ENCODE assay signal across 2 cellular contexts in the genomic region with DNA sequence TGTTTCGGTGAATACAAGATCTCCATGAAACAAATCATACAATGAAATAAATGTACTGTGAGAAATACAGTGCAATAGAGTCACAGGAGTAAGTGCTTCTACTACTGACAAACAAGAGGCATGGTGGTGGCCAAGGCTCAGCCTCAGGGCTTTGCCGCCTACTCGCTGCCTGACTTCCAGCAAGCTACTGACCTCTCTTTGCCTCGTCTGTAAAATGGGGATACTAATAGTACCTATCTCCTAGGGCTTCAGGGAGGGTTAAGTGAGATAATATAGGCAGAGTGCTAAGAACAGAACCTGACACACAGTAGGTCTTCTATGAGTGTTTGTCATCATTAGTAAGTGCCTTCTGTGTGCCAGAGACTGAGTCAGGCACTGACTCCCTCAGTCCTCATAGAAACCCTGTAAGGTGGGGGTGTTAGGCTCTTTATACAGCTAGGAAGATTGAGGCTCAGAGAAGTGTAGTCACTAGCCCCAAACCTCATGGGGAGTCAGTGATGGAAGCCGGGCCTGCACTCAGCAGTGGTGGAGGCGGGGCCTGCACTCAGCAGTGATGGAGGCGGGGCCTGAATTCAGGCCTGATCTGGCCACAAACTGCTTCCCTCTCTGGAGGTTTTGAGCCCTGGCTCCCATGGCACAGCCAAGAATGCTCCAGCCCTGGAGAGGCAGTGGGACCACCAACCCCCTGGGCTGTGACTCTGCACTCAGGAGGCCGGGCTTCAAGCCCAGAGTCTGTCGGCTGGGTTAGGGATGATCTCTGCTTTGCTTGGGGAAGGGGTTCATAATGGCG.
TF ChIP-seq lines count a peak whose summit lies in the region.

No MANE protein-coding gene starts in this region.

TF ChIP-seq in IMR-90, 13 proteins besides CTCF, POLR2A, EP300 and RAD21:
- TF ChIP-seq SMC3 (IDR thresholded peaks at IDR 0.05; ENCODE audit: low read depth, low read length), result no peak
- no peak for TF ChIP-seq MAFK (IDR thresholded peaks at IDR 0.05; ENCODE audit: low read depth, low read length)
- no peak for TF ChIP-seq RFX5 (IDR thresholded peaks at IDR 0.05; ENCODE audit: low read depth, low read length)
- no peak for TF ChIP-seq NFE2L2 (IDR thresholded peaks at IDR 0.05; ENCODE audit: low read depth, low read length)
- no peak for TF ChIP-seq CHD1 (IDR thresholded peaks at IDR 0.05; ENCODE audit: low read depth, low read length)
- TF ChIP-seq MAZ (IDR thresholded peaks at IDR 0.05; ENCODE audit: borderline replicate concordance, low read depth, low read length), result no peak
- TF ChIP-seq, protein P1, sequence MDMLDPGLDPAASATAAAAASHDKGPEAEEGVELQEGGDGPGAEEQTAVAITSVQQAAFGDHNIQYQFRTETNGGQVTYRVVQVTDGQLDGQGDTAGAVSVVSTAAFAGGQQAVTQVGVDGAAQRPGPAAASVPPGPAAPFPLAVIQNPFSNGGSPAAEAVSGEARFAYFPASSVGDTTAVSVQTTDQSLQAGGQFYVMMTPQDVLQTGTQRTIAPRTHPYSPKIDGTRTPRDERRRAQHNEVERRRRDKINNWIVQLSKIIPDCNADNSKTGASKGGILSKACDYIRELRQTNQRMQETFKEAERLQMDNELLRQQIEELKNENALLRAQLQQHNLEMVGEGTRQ (IDR thresholded peaks at IDR 0.05; ENCODE audit: low read depth, low read length), result no peak
- no peak for TF ChIP-seq MXI1 (IDR thresholded peaks at IDR 0.05; ENCODE audit: borderline replicate concordance, low read depth, low read length)
- TF ChIP-seq, protein P2, sequence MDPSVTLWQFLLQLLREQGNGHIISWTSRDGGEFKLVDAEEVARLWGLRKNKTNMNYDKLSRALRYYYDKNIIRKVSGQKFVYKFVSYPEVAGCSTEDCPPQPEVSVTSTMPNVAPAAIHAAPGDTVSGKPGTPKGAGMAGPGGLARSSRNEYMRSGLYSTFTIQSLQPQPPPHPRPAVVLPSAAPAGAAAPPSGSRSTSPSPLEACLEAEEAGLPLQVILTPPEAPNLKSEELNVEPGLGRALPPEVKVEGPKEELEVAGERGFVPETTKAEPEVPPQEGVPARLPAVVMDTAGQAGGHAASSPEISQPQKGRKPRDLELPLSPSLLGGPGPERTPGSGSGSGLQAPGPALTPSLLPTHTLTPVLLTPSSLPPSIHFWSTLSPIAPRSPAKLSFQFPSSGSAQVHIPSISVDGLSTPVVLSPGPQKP (IDR thresholded peaks at IDR 0.05; ENCODE audit: borderline replicate concordance, low read depth, low read length), result no peak
- TF ChIP-seq CEBPB (IDR thresholded peaks at IDR 0.05; ENCODE audit: low read depth, low read length), result no peak
- no peak for TF ChIP-seq FOS (IDR thresholded peaks at IDR 0.05; ENCODE audit: low read depth, low read length)
- no peak for TF ChIP-seq RCOR1 (IDR thresholded peaks at IDR 0.05; ENCODE audit: insufficient replicate concordance, low read length)

TF ChIP-seq in HepG2, 621 proteins besides CTCF, POLR2A, EP300 and RAD21:
- TF ChIP-seq, protein P3, sequence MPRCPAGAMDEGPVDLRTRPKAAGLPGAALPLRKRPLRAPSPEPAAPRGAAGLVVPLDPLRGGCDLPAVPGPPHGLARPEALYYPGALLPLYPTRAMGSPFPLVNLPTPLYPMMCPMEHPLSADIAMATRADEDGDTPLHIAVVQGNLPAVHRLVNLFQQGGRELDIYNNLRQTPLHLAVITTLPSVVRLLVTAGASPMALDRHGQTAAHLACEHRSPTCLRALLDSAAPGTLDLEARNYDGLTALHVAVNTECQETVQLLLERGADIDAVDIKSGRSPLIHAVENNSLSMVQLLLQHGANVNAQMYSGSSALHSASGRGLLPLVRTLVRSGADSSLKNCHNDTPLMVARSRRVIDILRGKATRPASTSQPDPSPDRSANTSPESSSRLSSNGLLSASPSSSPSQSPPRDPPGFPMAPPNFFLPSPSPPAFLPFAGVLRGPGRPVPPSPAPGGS (CRISPR knock-in tag; IDR thresholded peaks at IDR 0.05), result no peak
- peak; percentile 53 for TF ChIP-seq ZKSCAN1 (IDR thresholded peaks at IDR 0.05; ENCODE audit: low read length)
- peak; percentile 59; the same call in 1 of the 2 replicates for TF ChIP-seq ZNF629 (CRISPR knock-in tag; conservative IDR thresholded peaks at IDR 0.05)
- TF ChIP-seq, protein P4, sequence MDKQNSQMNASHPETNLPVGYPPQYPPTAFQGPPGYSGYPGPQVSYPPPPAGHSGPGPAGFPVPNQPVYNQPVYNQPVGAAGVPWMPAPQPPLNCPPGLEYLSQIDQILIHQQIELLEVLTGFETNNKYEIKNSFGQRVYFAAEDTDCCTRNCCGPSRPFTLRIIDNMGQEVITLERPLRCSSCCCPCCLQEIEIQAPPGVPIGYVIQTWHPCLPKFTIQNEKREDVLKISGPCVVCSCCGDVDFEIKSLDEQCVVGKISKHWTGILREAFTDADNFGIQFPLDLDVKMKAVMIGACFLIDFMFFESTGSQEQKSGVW (CRISPR knock-in tag; IDR thresholded peaks at IDR 0.05; ENCODE audit: borderline replicate concordance), result no peak
